ENCODE assay signal across 1 cellular context in genomic region chr10:102123223-102123622, GRCh38.
TF ChIP-seq lines count a peak whose summit lies in the region.

No MANE protein-coding gene starts in this region.

TF ChIP-seq in GM23338, 12 proteins besides CTCF, POLR2A, EP300 and RAD21:
- TF ChIP-seq STAT1 (IDR thresholded peaks at IDR 0.05; ENCODE audit: unreplicated experiment) (no peak), JUNB (IDR thresholded peaks at IDR 0.05; ENCODE audit: unreplicated experiment) (no peak), REST (IDR thresholded peaks at IDR 0.05; ENCODE audit: unreplicated experiment) (no peak), NANOG (IDR thresholded peaks at IDR 0.05; ENCODE audit: borderline replicate concordance) (no peak), EZH2 (IDR thresholded peaks at IDR 0.05; ENCODE audit: low read depth, unreplicated experiment) (no peak), EZH2phosphoT487 (IDR thresholded peaks at IDR 0.05; ENCODE audit: unreplicated experiment) (no peak), POLR2AphosphoS5 (IDR thresholded peaks at IDR 0.05; ENCODE audit: low read depth) (no peak), ZNF331 (CRISPR knock-in tag; IDR thresholded peaks at IDR 0.05; ENCODE audit: low read depth) (no peak), ZNF114 (CRISPR knock-in tag; IDR thresholded peaks at IDR 0.05) (no peak), CREB1 (CRISPR knock-in tag; IDR thresholded peaks at IDR 0.05; ENCODE audit: low read depth) (no peak), ZNF462 (CRISPR knock-in tag; IDR thresholded peaks at IDR 0.05) (no peak)
- TF ChIP-seq, protein P1, sequence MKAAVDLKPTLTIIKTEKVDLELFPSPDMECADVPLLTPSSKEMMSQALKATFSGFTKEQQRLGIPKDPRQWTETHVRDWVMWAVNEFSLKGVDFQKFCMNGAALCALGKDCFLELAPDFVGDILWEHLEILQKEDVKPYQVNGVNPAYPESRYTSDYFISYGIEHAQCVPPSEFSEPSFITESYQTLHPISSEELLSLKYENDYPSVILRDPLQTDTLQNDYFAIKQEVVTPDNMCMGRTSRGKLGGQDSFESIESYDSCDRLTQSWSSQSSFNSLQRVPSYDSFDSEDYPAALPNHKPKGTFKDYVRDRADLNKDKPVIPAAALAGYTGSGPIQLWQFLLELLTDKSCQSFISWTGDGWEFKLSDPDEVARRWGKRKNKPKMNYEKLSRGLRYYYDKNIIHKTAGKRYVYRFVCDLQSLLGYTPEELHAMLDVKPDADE (IDR thresholded peaks at IDR 0.05): no peak
